Comparison of ENCODE assay signal across 1 cellular context in the genomic region with DNA sequence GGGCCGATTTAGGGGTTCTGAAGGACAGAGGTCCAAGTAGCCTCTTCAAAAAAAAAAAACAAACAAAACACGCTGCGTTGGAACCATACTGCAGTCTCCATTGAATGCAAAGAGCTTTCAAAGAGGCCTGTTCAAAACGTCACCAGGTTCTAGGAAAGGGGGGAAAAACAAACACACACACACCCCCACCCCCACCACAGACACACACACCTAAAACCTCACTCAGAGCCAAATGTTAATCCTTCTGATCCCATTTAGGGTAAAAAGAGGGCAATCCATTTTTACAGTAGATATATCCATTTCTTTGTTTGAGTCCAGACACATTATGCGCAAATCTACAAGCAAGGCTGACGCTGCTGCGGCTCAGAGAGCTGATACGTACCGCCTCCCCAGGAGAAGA.
TF ChIP-seq lines count a peak whose summit lies in the region.

No MANE protein-coding gene starts in this region.

TF ChIP-seq in GM23338, 12 proteins besides CTCF, POLR2A, EP300 and RAD21 (continued from another document):
- TF ChIP-seq, protein P1, sequence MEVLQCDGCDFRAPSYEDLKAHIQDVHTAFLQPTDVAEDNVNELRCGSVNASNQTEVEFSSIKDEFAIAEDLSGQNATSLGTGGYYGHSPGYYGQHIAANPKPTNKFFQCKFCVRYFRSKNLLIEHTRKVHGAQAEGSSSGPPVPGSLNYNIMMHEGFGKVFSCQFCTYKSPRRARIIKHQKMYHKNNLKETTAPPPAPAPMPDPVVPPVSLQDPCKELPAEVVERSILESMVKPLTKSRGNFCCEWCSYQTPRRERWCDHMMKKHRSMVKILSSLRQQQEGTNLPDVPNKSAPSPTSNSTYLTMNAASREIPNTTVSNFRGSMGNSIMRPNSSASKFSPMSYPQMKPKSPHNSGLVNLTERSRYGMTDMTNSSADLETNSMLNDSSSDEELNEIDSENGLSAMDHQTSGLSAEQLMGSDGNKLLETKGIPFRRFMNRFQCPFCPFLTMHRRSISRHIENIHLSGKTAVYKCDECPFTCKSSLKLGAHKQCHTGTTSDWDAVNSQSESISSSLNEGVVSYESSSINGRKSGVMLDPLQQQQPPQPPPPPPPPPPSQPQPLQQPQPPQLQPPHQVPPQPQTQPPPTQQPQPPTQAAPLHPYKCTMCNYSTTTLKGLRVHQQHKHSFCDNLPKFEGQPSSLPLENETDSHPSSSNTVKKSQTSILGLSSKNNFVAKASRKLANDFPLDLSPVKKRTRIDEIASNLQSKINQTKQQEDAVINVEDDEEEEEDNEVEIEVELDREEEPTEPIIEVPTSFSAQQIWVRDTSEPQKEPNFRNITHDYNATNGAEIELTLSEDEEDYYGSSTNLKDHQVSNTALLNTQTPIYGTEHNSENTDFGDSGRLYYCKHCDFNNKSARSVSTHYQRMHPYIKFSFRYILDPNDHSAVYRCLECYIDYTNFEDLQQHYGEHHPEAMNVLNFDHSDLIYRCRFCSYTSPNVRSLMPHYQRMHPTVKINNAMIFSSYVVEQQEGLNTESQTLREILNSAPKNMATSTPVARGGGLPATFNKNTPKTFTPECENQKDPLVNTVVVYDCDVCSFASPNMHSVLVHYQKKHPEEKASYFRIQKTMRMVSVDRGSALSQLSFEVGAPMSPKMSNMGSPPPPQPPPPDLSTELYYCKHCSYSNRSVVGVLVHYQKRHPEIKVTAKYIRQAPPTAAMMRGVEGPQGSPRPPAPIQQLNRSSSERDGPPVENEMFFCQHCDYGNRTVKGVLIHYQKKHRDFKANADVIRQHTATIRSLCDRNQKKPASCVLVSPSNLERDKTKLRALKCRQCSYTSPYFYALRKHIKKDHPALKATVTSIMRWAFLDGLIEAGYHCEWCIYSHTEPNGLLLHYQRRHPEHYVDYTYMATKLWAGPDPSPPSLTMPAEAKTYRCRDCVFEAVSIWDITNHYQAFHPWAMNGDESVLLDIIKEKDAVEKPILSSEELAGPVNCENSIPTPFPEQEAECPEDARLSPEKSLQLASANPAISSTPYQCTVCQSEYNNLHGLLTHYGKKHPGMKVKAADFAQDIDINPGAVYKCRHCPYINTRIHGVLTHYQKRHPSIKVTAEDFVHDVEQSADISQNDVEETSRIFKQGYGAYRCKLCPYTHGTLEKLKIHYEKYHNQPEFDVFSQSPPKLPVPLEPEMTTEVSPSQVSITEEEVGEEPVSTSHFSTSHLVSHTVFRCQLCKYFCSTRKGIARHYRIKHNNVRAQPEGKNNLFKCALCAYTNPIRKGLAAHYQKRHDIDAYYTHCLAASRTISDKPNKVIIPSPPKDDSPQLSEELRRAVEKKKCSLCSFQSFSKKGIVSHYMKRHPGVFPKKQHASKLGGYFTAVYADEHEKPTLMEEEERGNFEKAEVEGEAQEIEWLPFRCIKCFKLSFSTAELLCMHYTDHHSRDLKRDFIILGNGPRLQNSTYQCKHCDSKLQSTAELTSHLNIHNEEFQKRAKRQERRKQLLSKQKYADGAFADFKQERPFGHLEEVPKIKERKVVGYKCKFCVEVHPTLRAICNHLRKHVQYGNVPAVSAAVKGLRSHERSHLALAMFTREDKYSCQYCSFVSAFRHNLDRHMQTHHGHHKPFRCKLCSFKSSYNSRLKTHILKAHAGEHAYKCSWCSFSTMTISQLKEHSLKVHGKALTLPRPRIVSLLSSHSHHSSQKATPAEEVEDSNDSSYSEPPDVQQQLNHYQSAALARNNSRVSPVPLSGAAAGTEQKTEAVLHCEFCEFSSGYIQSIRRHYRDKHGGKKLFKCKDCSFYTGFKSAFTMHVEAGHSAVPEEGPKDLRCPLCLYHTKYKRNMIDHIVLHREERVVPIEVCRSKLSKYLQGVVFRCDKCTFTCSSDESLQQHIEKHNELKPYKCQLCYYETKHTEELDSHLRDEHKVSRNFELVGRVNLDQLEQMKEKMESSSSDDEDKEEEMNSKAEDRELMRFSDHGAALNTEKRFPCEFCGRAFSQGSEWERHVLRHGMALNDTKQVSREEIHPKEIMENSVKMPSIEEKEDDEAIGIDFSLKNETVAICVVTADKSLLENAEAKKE (CRISPR knock-in tag; IDR thresholded peaks at IDR 0.05), result no peak
- TF ChIP-seq, protein P2, sequence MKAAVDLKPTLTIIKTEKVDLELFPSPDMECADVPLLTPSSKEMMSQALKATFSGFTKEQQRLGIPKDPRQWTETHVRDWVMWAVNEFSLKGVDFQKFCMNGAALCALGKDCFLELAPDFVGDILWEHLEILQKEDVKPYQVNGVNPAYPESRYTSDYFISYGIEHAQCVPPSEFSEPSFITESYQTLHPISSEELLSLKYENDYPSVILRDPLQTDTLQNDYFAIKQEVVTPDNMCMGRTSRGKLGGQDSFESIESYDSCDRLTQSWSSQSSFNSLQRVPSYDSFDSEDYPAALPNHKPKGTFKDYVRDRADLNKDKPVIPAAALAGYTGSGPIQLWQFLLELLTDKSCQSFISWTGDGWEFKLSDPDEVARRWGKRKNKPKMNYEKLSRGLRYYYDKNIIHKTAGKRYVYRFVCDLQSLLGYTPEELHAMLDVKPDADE (IDR thresholded peaks at IDR 0.05), result no peak
- no peak for TF ChIP-seq STAT1 (IDR thresholded peaks at IDR 0.05; ENCODE audit: unreplicated experiment)
- no peak for TF ChIP-seq CREB1 (CRISPR knock-in tag; IDR thresholded peaks at IDR 0.05; ENCODE audit: low read depth)
- no peak for TF ChIP-seq EZH2phosphoT487 (IDR thresholded peaks at IDR 0.05; ENCODE audit: unreplicated experiment)
- no peak for TF ChIP-seq POLR2AphosphoS5 (IDR thresholded peaks at IDR 0.05; ENCODE audit: low read depth)
- no peak for TF ChIP-seq NANOG (IDR thresholded peaks at IDR 0.05; ENCODE audit: borderline replicate concordance)
- no peak for TF ChIP-seq ZNF114 (CRISPR knock-in tag; IDR thresholded peaks at IDR 0.05)
- no peak for TF ChIP-seq EZH2 (IDR thresholded peaks at IDR 0.05; ENCODE audit: low read depth, unreplicated experiment)
